9 cellular contexts compared by ENCODE assay signal in genomic region chr2:164840458-164840929, GRCh38. TPM values are rescaled to one million over a fixed set of nuclear protein-coding genes. Genes with fewer than 3 reads are reported as not detected.
A peak's percentile ranks its signal among the peaks of the same experiment; 100 is the strongest.
DNase-seq lines count a peak whose midpoint lies in the region; ATAC-seq, FAIRE-seq and TF ChIP-seq lines count a peak whose summit lies in the region.
"Had no signal": no experiment of that assay in that cellular context is flagged by ENCODE, and none has a peak within 500 bp of the region (broad histone marks: within the 10 kb centered on the region; RNA-seq: fewer than 3 reads in every experiment).

No MANE protein-coding gene starts in this region.

- H3K9ac ChIP-seq in GM12878 (ENCODE audit: control insufficient read depth, insufficient read depth, low read length) = no peak overlapping the region

- RAD21 ChIA-PET in GM12878 (lab: Charles Lee; ENCODE audit: unreplicated experiment) = no interaction called here

- no peak overlapping the region for H3K27ac ChIP-seq in GM12878 (ENCODE audit: control insufficient read depth, insufficient read depth)
- H3K27ac ChIP-seq in small intestine (ENCODE audit: low read depth in 1 of 2, low read length in 1 of 2) = peak overlapping the region; percentile 91 to 97

- 6% methylated on average over 12 of the region's 12 CpGs for WGBS in GM12878 (ENCODE audit: insufficient coverage, insufficient replicate concordance, low lambda C conversion rate, missing lambda C conversion rate)
- WGBS in small intestine, 3 donors = 0 to 2% (median 1%) methylated on average over 12 of the region's 12 CpGs

- H3K27me3 ChIP-seq in GM12878 (replicated peaks in 1 of 2; ENCODE audit: control insufficient read depth in 2 of 2, insufficient read depth in 2 of 2, low read length in 1 of 2) (peaks cover 5 to 14% of the 10 kb centered on the region in 2 experiments), small intestine (ENCODE audit: control insufficient read depth in 2 of 2, insufficient read depth in 2 of 2, low read length in 2 of 2) (no peaks in the 10 kb centered on the region)

- TF ChIP-seq POLR2A in GM12878 (IDR thresholded peaks at IDR 0.05; ENCODE audit: low read depth, low read length) = no peak

- ATAC-seq in GM12878 (no peak), GM21360 (IDR thresholded peaks at IDR 0.05; ENCODE audit: unreplicated experiment) (no peak)

- no peak for TF ChIP-seq EP300 in GM12878 (IDR thresholded peaks at IDR 0.05; ENCODE audit: borderline replicate concordance in 1 of 2, control insufficient read depth in 1 of 2, low read depth in 2 of 2, low read length in 2 of 2)

- BruUV-seq in GM12878 (replicated peaks; lab: Mats Ljungman, UMichigan) = no TSS peak

- no peaks in the 10 kb centered on the region for H4K20me1 ChIP-seq in GM12878 (ENCODE audit: control insufficient read depth, insufficient read depth)

- no peaks in the 10 kb centered on the region for H3K9me3 ChIP-seq in GM12878 (replicated peaks; ENCODE audit: control insufficient read depth, insufficient read depth, low read length)
- no peaks in the 10 kb centered on the region for H3K9me3 ChIP-seq in small intestine (ENCODE audit: control insufficient read depth, low read depth)

- TF ChIP-seq RAD21 in GM12878 (IDR thresholded peaks at IDR 0.05; ENCODE audit: insufficient read depth, low read depth, low read length) = no peak

- FAIRE-seq in GM12878 (lab: Jason Lieb, UNC) (no peak), small intestine (lab: Jason Lieb, UNC) (no peak)

- in situ Hi-C loops in GM12878 (cut with MboI) = no loop called here

- no peak for TF ChIP-seq CTCF in GM12878 (IDR thresholded peaks at IDR 0.05 in 2 of 3, conservative IDR thresholded peaks at IDR 0.05 in 1 of 3; ENCODE audit: control insufficient read depth in 2 of 3, extremely low read depth in 1 of 3, insufficient read depth in 1 of 3, low read depth in 3 of 3, low read length in 3 of 3)

- H3K4me3 ChIP-seq in GM12878 = no peak overlapping the region
- peak overlapping the region; percentile 73 to 77 for H3K4me3 ChIP-seq in small intestine (ENCODE audit: low read depth in 1 of 2, low read length in 2 of 2)

- SMC1A ChIA-PET in GM12878 (lab: Charles Lee; ENCODE audit: uncharacterized antibody, unreplicated experiment) = no interaction called here

- peak; percentile 25 for DNase-seq in Daoy (ENCODE audit: low read depth)
- DNase-seq in NCI-H2081 treated with DMSO at 0.1 percent for 48 hours (lab: John Stamatoyannopoulos, UW) = peak; percentile 20
- no peak for DNase-seq in GM12878 (ENCODE audit: low read depth, low spot score)
- DNase-seq in iris pigment epithelial cell (ENCODE audit: low read depth) = peak; percentile 42
- peak; percentile 66 for DNase-seq in small intestine
- DNase-seq in SHP77 (lab: John Stamatoyannopoulos, UW) = no peak
- no peak for DNase-seq in HPDE6-E6E7 (ENCODE audit: extremely low spot score)

- H3K4me1 ChIP-seq in GM12878 (ENCODE audit: control insufficient read depth, insufficient read depth, low read length) = no peaks in the 10 kb centered on the region
- H3K4me1 ChIP-seq in small intestine (ENCODE audit: control insufficient read depth in 2 of 2, insufficient read depth in 1 of 2, low read depth in 1 of 2, low read length in 1 of 2) = peaks cover 0 to 4% of the 10 kb centered on the region in 2 donors

- peak overlapping the region; percentile 79; the same call in 1 of the 2 replicates for H3K4me2 ChIP-seq in GM12878 (ENCODE audit: control insufficient read depth, insufficient read depth)

- H3K36me3 ChIP-seq in GM12878 (ENCODE audit: control insufficient read depth in 2 of 2, insufficient read depth in 2 of 2, low read length in 1 of 2) (no peaks in the 10 kb centered on the region), small intestine (ENCODE audit: control insufficient read depth in 2 of 2, insufficient read depth in 2 of 2, low read length in 2 of 2) (no peaks in the 10 kb centered on the region)

- POLR2A ChIA-PET in GM12878 (lab: Charles Lee) = no interaction called here

- no peaks in the 10 kb centered on the region for H3K79me2 ChIP-seq in GM12878 (ENCODE audit: control insufficient read depth, insufficient read depth, low read length)

- CTCF ChIA-PET in GM12878 (lab: Yijun Ruan, JAX) = no interaction called here

- no peak overlapping the region for H2AFZ ChIP-seq in GM12878 (ENCODE audit: control insufficient read depth, low read depth, low read length)

- intact Hi-C loops in GM12878 (cut with micrococcal nuclease; ENCODE audit: unreplicated experiment) = no loop called here

TF ChIP-seq in GM12878, 131 proteins besides CTCF, POLR2A, EP300 and RAD21:
- TF ChIP-seq EZH2 (IDR thresholded peaks at IDR 0.05; ENCODE audit: borderline replicate concordance, control insufficient read depth, low read depth, low read length) (no peak), ZNF274 (IDR thresholded peaks at IDR 0.05; ENCODE audit: insufficient read depth, insufficient read length) (no peak), RB1 (IDR thresholded peaks at IDR 0.05; ENCODE audit: borderline replicate concordance) (no peak), MEF2A (IDR thresholded peaks at IDR 0.05; ENCODE audit: insufficient read depth, low read depth, low read length) (no peak), RCOR1 (conservative IDR thresholded peaks at IDR 0.05; ENCODE audit: low read depth, low read length) (no peak), SIX5 (IDR thresholded peaks at IDR 0.05; ENCODE audit: low read depth, low read length, severe bottlenecking) (no peak), MXI1 (IDR thresholded peaks at IDR 0.05; ENCODE audit: low read depth, low read length) (no peak), POU2F2 (IDR thresholded peaks at IDR 0.05; ENCODE audit: borderline replicate concordance, low read depth, low read length) (no peak), ATF7 (IDR thresholded peaks at IDR 0.05; ENCODE audit: low read depth) (no peak), BCL11A (IDR thresholded peaks at IDR 0.05; ENCODE audit: low read depth, low read length) (no peak), ZNF384 (IDR thresholded peaks at IDR 0.05; ENCODE audit: borderline replicate concordance, low read depth, low read length) (no peak), ZBED1 (IDR thresholded peaks at IDR 0.05; ENCODE audit: borderline replicate concordance) (no peak)
- TF ChIP-seq, protein P1, sequence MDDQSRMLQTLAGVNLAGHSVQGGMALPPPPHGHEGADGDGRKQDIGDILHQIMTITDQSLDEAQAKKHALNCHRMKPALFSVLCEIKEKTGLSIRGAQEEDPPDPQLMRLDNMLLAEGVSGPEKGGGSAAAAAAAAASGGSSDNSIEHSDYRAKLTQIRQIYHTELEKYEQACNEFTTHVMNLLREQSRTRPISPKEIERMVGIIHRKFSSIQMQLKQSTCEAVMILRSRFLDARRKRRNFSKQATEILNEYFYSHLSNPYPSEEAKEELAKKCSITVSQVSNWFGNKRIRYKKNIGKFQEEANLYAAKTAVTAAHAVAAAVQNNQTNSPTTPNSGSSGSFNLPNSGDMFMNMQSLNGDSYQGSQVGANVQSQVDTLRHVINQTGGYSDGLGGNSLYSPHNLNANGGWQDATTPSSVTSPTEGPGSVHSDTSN (IDR thresholded peaks at IDR 0.05; ENCODE audit: insufficient replicate concordance, low read depth, low read length) = no peak
- TF ChIP-seq, protein P2, sequence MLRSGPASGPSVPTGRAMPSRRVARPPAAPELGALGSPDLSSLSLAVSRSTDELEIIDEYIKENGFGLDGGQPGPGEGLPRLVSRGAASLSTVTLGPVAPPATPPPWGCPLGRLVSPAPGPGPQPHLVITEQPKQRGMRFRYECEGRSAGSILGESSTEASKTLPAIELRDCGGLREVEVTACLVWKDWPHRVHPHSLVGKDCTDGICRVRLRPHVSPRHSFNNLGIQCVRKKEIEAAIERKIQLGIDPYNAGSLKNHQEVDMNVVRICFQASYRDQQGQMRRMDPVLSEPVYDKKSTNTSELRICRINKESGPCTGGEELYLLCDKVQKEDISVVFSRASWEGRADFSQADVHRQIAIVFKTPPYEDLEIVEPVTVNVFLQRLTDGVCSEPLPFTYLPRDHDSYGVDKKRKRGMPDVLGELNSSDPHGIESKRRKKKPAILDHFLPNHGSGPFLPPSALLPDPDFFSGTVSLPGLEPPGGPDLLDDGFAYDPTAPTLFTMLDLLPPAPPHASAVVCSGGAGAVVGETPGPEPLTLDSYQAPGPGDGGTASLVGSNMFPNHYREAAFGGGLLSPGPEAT (IDR thresholded peaks at IDR 0.05; ENCODE audit: low read depth) = no peak

RNA-seq across cellular contexts. Expression of gene COBLL1, which starts 1.1 kb away (rescaled TPM):
- 4.6 and 6.7 TPM in 2 replicates for total RNA-seq in Daoy (2014; rRNA removed; shearing (Covaris generic))
- total RNA-seq in GM12878 (2013; cell fraction: nucleolus; rRNA removed) = not detected in 2 replicates
- total RNA-seq in GM12878 (2014; rRNA removed) (not detected in 2 replicates), GM12878 (2014; rRNA removed; fragmentation: Illumina TruSeq; extraction: Trizol) (not detected in 2 replicates), GM12878 (2021) (0.32 and 0.46 TPM in 2 replicates)
- not detected for polyA plus RNA-seq in GM12878 (2011; ENCODE audit: low read depth)
- polyA plus RNA-seq in GM12878 (2011; rRNA removed) (not detected in 2 replicates), GM12878 (2014; fragmentation: Illumina TruSeq; extraction: Trizol) (not detected in 2 replicates), GM12878 (2014; fragmentation: Nextera tagmentation; extraction: Ambion mirVana) (not detected), GM12878 (2014; rRNA removed) (not detected in 2 replicates), GM12878 (2016; fragmentation: Nextera tagmentation; extraction: Ambion mirVana) (not detected), small intestine (10 to 100 TPM in 1 of 3 donors, 1 to 10 TPM in 2; 5.4 to 10.1 (median 5.6) TPM)
- not detected in 2 replicates for polyA plus RNA-seq in GM12878 (2011; cell fraction: cytosol; rRNA removed)
- polyA plus RNA-seq in GM12878 (2011; cell fraction: nucleus; rRNA removed) = not detected in 2 replicates
- polyA plus RNA-seq in GM12878 (2012) = not detected in 2 replicates
- polyA minus RNA-seq in GM12878 (2011; rRNA and poly(A)+ RNA removed) = not detected in 2 replicates
- polyA minus RNA-seq in GM12878 (2011; cell fraction: cytosol; rRNA and poly(A)+ RNA removed) = not detected in 2 replicates
- polyA minus RNA-seq in GM12878 (2011; cell fraction: nucleus; rRNA and poly(A)+ RNA removed) = not detected in 2 replicates
- total RNA-seq: T-helper 1 cell treated with Interleukin-12 subunit alpha and Interleukin-12 subunit beta and Interleukin-4 antibody, amounts not matched to agents 30 ng/mL and 1 ng/mL, for 36 hours had no signal

Comparison
In these comparisons a context has a peak if more than half of its experiments do, and no peak if none do; other contexts are left out.
1. DNase-seq: peak in Daoy (single experiment), NCI-H2081 treated with DMSO at 0.1 percent for 48 hours (single experiment), iris pigment epithelial cell (single experiment) and small intestine (single experiment); none in GM12878 (single experiment), SHP77 (0 of 2) and HPDE6-E6E7 (single experiment).